Comparison of ENCODE assay signal across 14 cellular contexts in the genomic region with DNA sequence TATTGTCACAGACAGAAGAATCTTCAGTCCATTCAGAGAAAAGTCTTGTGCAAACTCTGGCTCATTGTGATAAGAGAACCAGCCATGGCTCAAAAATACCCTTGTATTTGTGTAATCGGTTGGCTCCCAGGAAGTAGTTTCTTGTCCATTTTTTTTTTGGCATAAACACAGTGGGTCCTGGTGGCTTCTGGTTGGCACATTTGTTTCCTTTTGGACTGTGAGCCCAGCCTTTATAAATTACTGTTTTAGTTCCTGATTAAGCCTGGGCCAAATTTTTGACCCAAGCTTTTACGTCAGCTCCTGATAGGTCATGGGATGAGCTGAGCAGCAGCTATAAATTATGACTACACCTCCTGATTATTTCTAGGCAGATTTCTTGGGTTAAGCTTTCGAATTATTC. TPM values are rescaled to one million over a fixed set of nuclear protein-coding genes. Genes with fewer than 3 reads are reported as not detected.
"Had no signal": no experiment of that assay in that cellular context is flagged by ENCODE, and none has a peak within 500 bp of the region (broad histone marks: within the 10 kb centered on the region; RNA-seq: fewer than 3 reads in every experiment).

No MANE protein-coding gene starts in this region.

RNA-seq across cellular contexts. Expression of a gene that starts 19.4 kb away (rescaled TPM):
- total RNA-seq: stomach, subcutaneous adipose tissue, suprapubic skin, temporal lobe, thoracic aorta, thyroid gland, tibial nerve, transverse colon, upper lobe of left lung, upper lobe of right lung, ureter, urinary bladder, uterus, vagina had no signal
